ENCODE assay signal across 17 cellular contexts in genomic region chr15:66872394-66872793, GRCh38.
"Had no signal": no experiment of that assay in that cellular context is flagged by ENCODE, and none has a peak within 500 bp of the region (broad histone marks: within the 10 kb centered on the region; RNA-seq: fewer than 3 reads in every experiment).

No MANE protein-coding gene starts in this region.

- H3K4me1 ChIP-seq: foreskin keratinocyte, upper lobe of right lung had no signal

- H3K27ac ChIP-seq: foreskin keratinocyte, neutrophil, psoas muscle, sigmoid colon, testis, upper lobe of right lung had no signal

- H3K27me3 ChIP-seq: sigmoid colon, testis, upper lobe of right lung had no signal

- FAIRE-seq: bronchial epithelial cell, endometrium had no signal

- H3K4me3 ChIP-seq: mucosa of descending colon, psoas muscle, sigmoid colon, testis, upper lobe of right lung had no signal

- DNase-seq: activated CD4-positive, alpha-beta T cell treated with anti-CD3 and anti-CD28 coated beads, Interleukin-2, amount 10 ng/mL, durations not matched to agents 24 days and 14 days; activated T-cell treated with anti-CD3 and anti-CD28 coated beads for 4 hours; foreskin keratinocyte; immature natural killer cell; mucosa of descending colon; naive thymus-derived CD8-positive, alpha-beta T cell; psoas muscle; sigmoid colon; stimulated activated CD4-positive, alpha-beta T cell treated with anti-CD3 and anti-CD28 coated beads, Interleukin-4, amount 100 ng/mL, for 1 hour; stimulated activated CD8-positive, alpha-beta memory T cell treated with anti-CD3 and anti-CD28 coated beads, Interleukin-4, amount 100 ng/mL, for 48 hours; stimulated activated naive CD8-positive, alpha-beta T cell treated with anti-CD3 and anti-CD28 coated beads, Interleukin-15, amount 100 ng/mL, for 72 hours; T-helper 9 cell; testis; upper lobe of right lung had no signal

- H3K36me3 ChIP-seq: neutrophil, sigmoid colon, upper lobe of right lung had no signal

- H3K9me3 ChIP-seq: mucosa of descending colon, neutrophil, psoas muscle, sigmoid colon, testis, upper lobe of right lung had no signal
